8 cellular contexts compared by ENCODE assay signal in genomic region chr11:65504671-65505433, GRCh38. TPM values are rescaled to one million over a fixed set of nuclear protein-coding genes. Genes with fewer than 3 reads are reported as not detected.
A peak's percentile ranks its signal among the peaks of the same experiment; 100 is the strongest.
DNase-seq lines count a peak whose midpoint lies in the region; ATAC-seq, FAIRE-seq and TF ChIP-seq lines count a peak whose summit lies in the region.

No MANE protein-coding gene starts in this region.

- peaks cover 8 to 68% of the 10 kb centered on the region in 2 donors for H3K36me3 ChIP-seq in psoas muscle (ENCODE audit: insufficient read depth in 1 of 2, low read depth in 1 of 2)

- peaks cover 30% of the 10 kb centered on the region for H3K4me1 ChIP-seq in psoas muscle

- FAIRE-seq in RCC 7860 (lab: Jason Lieb, UNC) = no peak

- H3K27me3 Mint-ChIP-seq in type B pancreatic cell = peaks cover 50% of the 10 kb centered on the region

- no peaks in the 10 kb centered on the region for H3K27me3 ChIP-seq in psoas muscle (ENCODE audit: insufficient read depth in 3 of 3, low read length in 2 of 3)

- H3K4me3 ChIP-seq in GM12865 (ENCODE audit: low read depth, low read length) (peak overlapping the region; percentile 72), fibroblast of mammary gland (ENCODE audit: control insufficient read depth, low read depth, low read length) (peak overlapping the region; percentile 91), psoas muscle (peak overlapping the region; percentile 92)

- H3K9me3 ChIP-seq in psoas muscle = no peaks in the 10 kb centered on the region

- H3K9me3 Mint-ChIP-seq in type B pancreatic cell = no peaks in the 10 kb centered on the region

- 7 to 12% (median 11%) methylated on average over 7 of the region's 7 CpGs for WGBS in psoas muscle, 3 donors

- intact Hi-C loops in psoas muscle (cut with DNase I) = no loop called here

- H3K27ac ChIP-seq in psoas muscle = peak overlapping the region; percentile 99

- DNase-seq in GM12865 (ENCODE audit: low read depth) = peak; percentile 65
- peak; percentile 10 for DNase-seq in RCC 7860 (ENCODE audit: low spot score)
- DNase-seq in fibroblast of mammary gland (ENCODE audit: low read depth) = peak; percentile 47
- DNase-seq in psoas muscle = no peak
- DNase-seq in NCI-H1092 (lab: John Stamatoyannopoulos, UW) = no peak
- no peak for DNase-seq in type B pancreatic cell (ENCODE audit: extremely low spot score, unreplicated experiment)
- DNase-seq in stimulated activated CD8-positive, alpha-beta memory T cell treated with anti-CD3 and anti-CD28 coated beads, Interleukin-4, amount 100 ng/mL, for 48 hours = no peak

- no peak overlapping the region for H3K4me3 Mint-ChIP-seq in type B pancreatic cell

- H3K27ac Mint-ChIP-seq in type B pancreatic cell = no peak overlapping the region

- peaks cover 37% of the 10 kb centered on the region for H3K36me3 Mint-ChIP-seq in type B pancreatic cell

- ATAC-seq in psoas muscle (no peak), HG03045 (IDR thresholded peaks at IDR 0.05; ENCODE audit: unreplicated experiment) (no peak)

- peaks cover 38% of the 10 kb centered on the region for H3K4me1 Mint-ChIP-seq in type B pancreatic cell (ENCODE audit: unreplicated experiment)

- TF ChIP-seq CTCF in GM12865 (IDR thresholded peaks at IDR 0.05; ENCODE audit: insufficient read depth, low read depth, low read length, missing control alignments) = no peak
- no peak for TF ChIP-seq CTCF in fibroblast of mammary gland (conservative IDR thresholded peaks at IDR 0.05; ENCODE audit: control insufficient read depth, insufficient read depth, low read depth, low read length)
- TF ChIP-seq CTCF in psoas muscle (IDR thresholded peaks at IDR 0.05) = no peak
- no peak for TF ChIP-seq CTCF in type B pancreatic cell (conservative IDR thresholded peaks at IDR 0.05)

RNA-seq across cellular contexts. Expression of gene MALAT1, which starts 6.0 kb away (rescaled TPM):
- total RNA-seq in psoas muscle (over 10,000 TPM in 1 of 4 donors, 1,000 to 10,000 TPM in 3; 3,071 to 11,376 (median 4,986) TPM), type B pancreatic cell (ENCODE audit: low replicate concordance) (4,133 and 6,276 TPM in 2 replicates)
- polyA plus RNA-seq in psoas muscle = 100 to 1,000 TPM; 102 to 846 (median 299) TPM

RNA-seq across cellular contexts. Expression of gene SCYL1, which starts 20.0 kb away (rescaled TPM):
- total RNA-seq in psoas muscle (100 to 1,000 TPM in 1 of 4 donors, 10 to 100 TPM in 3; 77.8 to 106 (median 92.6) TPM), type B pancreatic cell (ENCODE audit: low replicate concordance) (79.4 and 80.4 TPM in 2 replicates)
- polyA plus RNA-seq in psoas muscle = 10 to 100 TPM; 66.9 to 87.4 (median 79.4) TPM

RNA-seq across cellular contexts. Expression of gene LTBP3, which starts 53.3 kb away (rescaled TPM):
- total RNA-seq in psoas muscle (10 to 100 TPM; 27.9 to 82.3 (median 51.4) TPM), type B pancreatic cell (ENCODE audit: low replicate concordance) (71.8 and 74.1 TPM in 2 replicates)
- 10 to 100 TPM; 12.7 to 19.2 (median 17.2) TPM for polyA plus RNA-seq in psoas muscle

Comparison
In these comparisons a context has a peak if more than half of its experiments do, and no peak if none do; other contexts are left out.
1. DNase-seq: peak in GM12865 (single experiment), RCC 7860 (single experiment) and fibroblast of mammary gland (single experiment); none in psoas muscle (0 of 2), NCI-H1092 (single experiment), type B pancreatic cell (single experiment) and stimulated activated CD8-positive, alpha-beta memory T cell treated with anti-CD3 and anti-CD28 coated beads, Interleukin-4, amount 100 ng/mL, for 48 hours (single experiment).
2. Peak in every context shown above with its lines, with median percentiles within 50 percentile points of each other: H3K4me3 ChIP-seq.